ENCODE assay signal across 22 cellular contexts in genomic region chr15:88877415-88877814, GRCh38. TPM values are rescaled to one million over a fixed set of nuclear protein-coding genes. Genes with fewer than 3 reads are reported as not detected.
DNase-seq lines count a peak whose midpoint lies in the region; ATAC-seq and TF ChIP-seq lines count a peak whose summit lies in the region.
"Had no signal": no experiment of that assay in that cellular context is flagged by ENCODE, and none has a peak within 500 bp of the region (broad histone marks: within the 10 kb centered on the region; RNA-seq: fewer than 3 reads in every experiment).

No MANE protein-coding gene starts in this region.

- no peaks in the 10 kb centered on the region for H3K27me3 ChIP-seq in BLaER1 treated with 17β-estradiol and CSF1 and Interleukin-3, amounts not matched to agents 10 nM and 100 nM
- no peaks in the 10 kb centered on the region for H3K27me3 ChIP-seq in Panc1 (ENCODE audit: control insufficient read depth, insufficient read depth, low read length)
- peaks cover 0 to 1% (median 0%) of the 10 kb centered on the region in 3 experiments for H3K27me3 ChIP-seq in neuronal stem cell (ENCODE audit: control insufficient read depth in 3 of 3, insufficient read depth in 3 of 3, low read depth in 1 of 3, low read length in 3 of 3)

- no peak overlapping the region for H2AFZ ChIP-seq in neuronal stem cell (ENCODE audit: low read length)

- no peaks in the 10 kb centered on the region for H3K36me3 ChIP-seq in BLaER1 treated with 17β-estradiol and CSF1 and Interleukin-3, amounts not matched to agents 10 nM and 100 nM
- H3K36me3 ChIP-seq in Panc1 (ENCODE audit: control insufficient read depth, insufficient read depth, low read length) = peaks cover 4% of the 10 kb centered on the region
- no peaks in the 10 kb centered on the region for H3K36me3 ChIP-seq in neuronal stem cell (replicated peaks in 1 of 2; ENCODE audit: control insufficient read depth in 2 of 2, insufficient read depth in 2 of 2, low read length in 2 of 2)
- H3K36me3 ChIP-seq: BE2C had no signal

- no peaks in the 10 kb centered on the region for H3K9me3 ChIP-seq in BLaER1 treated with 17β-estradiol and CSF1 and Interleukin-3, amounts not matched to agents 10 nM and 100 nM (replicated peaks in 1 of 11)
- H3K9me3 ChIP-seq in Panc1 (ENCODE audit: control insufficient read depth, insufficient read depth, low read depth, low read length) (no peaks in the 10 kb centered on the region), neuronal stem cell (replicated peaks in 1 of 2; ENCODE audit: control insufficient read depth in 2 of 2, insufficient read depth in 1 of 2, low read depth in 1 of 2, low read length in 2 of 2) (peaks cover 0 to 1% of the 10 kb centered on the region in 2 donors)
- H3K9me3 ChIP-seq: BE2C had no signal

- peak overlapping the region in 8 of 11 experiments; percentile 19 to 41 (median 28); a peak in 11 of 22 replicates for H3K4me2 ChIP-seq in BLaER1 treated with 17β-estradiol and CSF1 and Interleukin-3, amounts not matched to agents 10 nM and 100 nM
- no peak overlapping the region for H3K4me2 ChIP-seq in neuronal stem cell (ENCODE audit: insufficient read depth, low read length, poor library complexity, severe bottlenecking)

- in situ Hi-C loops in Panc1 (cut with HindIII; ENCODE audit: low pct_unique_long_range_greater_than_20kb, low sequenced_read_pairs) = no loop called here

- no peak overlapping the region for H4K91ac ChIP-seq in neuronal stem cell (ENCODE audit: low read depth, low read length, poor library complexity)

- H2AK5ac ChIP-seq in neuronal stem cell (ENCODE audit: low read depth, low read length) = no peak overlapping the region

- H3K27ac ChIP-seq in BLaER1 treated with 17β-estradiol and CSF1 and Interleukin-3, amounts not matched to agents 10 nM and 100 nM = no peak overlapping the region
- no peak overlapping the region for H3K27ac ChIP-seq in Panc1 (ENCODE audit: low read length)
- no peak overlapping the region for H3K27ac ChIP-seq in neuronal stem cell (replicated peaks; ENCODE audit: low read length)

- DNase-seq in Panc1 (ENCODE audit: low read depth, low spot score) (no peak), neuronal stem cell (ENCODE audit: low spot score) (no peak), NCI-H510A (lab: John Stamatoyannopoulos, UW) (no peak), NCI-H1436 treated with DMSO at 0.1 percent for 48 hours (lab: John Stamatoyannopoulos, UW) (no peak)
- DNase-seq: 8988T; ACHN; BE2C; C1 segment of cervical spinal cord; CD4-positive, alpha-beta memory T cell; CD4-positive, CD25-positive, alpha-beta regulatory T cell; CD8-positive, alpha-beta memory T cell; COR-L47; DMS 273 treated with DMSO at 0.1 percent for 48 hours; DMS153; DMS53; DMS79; DND-41; EL; GF-D8 had no signal

- intact Hi-C loops in Panc1 (cut with micrococcal nuclease; ENCODE audit: unreplicated experiment) = loop anchor here (5.0 kb wide), 1 partner anchor 300 kb away; no protein-coding TSS in a partner anchor

- POLR2A ChIA-PET in Panc1 (lab: Charles Lee) = no interaction called here

- H2BK5ac ChIP-seq in neuronal stem cell (ENCODE audit: low read length) = no peak overlapping the region

- no peak overlapping the region for H3K4me3 ChIP-seq in BLaER1 treated with 17β-estradiol and CSF1 and Interleukin-3, amounts not matched to agents 10 nM and 100 nM
- H3K4me3 ChIP-seq in Panc1 (ENCODE audit: low read depth in 2 of 2, low read length in 2 of 2) = no peak overlapping the region
- H3K4me3 ChIP-seq in neuronal stem cell (ENCODE audit: low read length in 2 of 2) = no peak overlapping the region

- H3K4me1 ChIP-seq in BLaER1 treated with 17β-estradiol and CSF1 and Interleukin-3, amounts not matched to agents 10 nM and 100 nM = peaks cover 0 to 33% (median 23%) of the 10 kb centered on the region in 10 experiments; a peak in 13 of 20 replicates
- H3K4me1 ChIP-seq in Panc1 (ENCODE audit: control insufficient read depth, insufficient read depth, low read length) (peaks cover 1% of the 10 kb centered on the region; the same call in 1 of the 2 replicates), neuronal stem cell (ENCODE audit: control insufficient read depth in 2 of 2, insufficient read depth in 1 of 2, low read depth in 1 of 2, low read length in 2 of 2) (no peaks in the 10 kb centered on the region)
- H3K4me1 ChIP-seq: BE2C had no signal

- no peak overlapping the region for H2BK12ac ChIP-seq in neuronal stem cell (ENCODE audit: low read length)

- no peak overlapping the region for H3K9ac ChIP-seq in BLaER1 treated with 17β-estradiol and CSF1 and Interleukin-3, amounts not matched to agents 10 nM and 100 nM
- no peak overlapping the region for H3K9ac ChIP-seq in neuronal stem cell (ENCODE audit: low read depth, low read length, poor library complexity)

- ATAC-seq in Panc1 (no peak), GM21717 (IDR thresholded peaks at IDR 0.05; ENCODE audit: unreplicated experiment) (no peak)

- WGBS in neuronal stem cell (ENCODE audit: extremely low coverage in 2 of 2, insufficient read length in 2 of 2, insufficient replicate concordance in 1 of 2), 2 donors = no CpG with 5 or more reads among the region's 11 CpGs

- no peak overlapping the region for H2BK120ac ChIP-seq in neuronal stem cell (ENCODE audit: low read depth, low read length)

- no peak for TF ChIP-seq CTCF in Panc1 (IDR thresholded peaks at IDR 0.05)

- H3K79me1 ChIP-seq in neuronal stem cell (ENCODE audit: low read depth, low read length) = peaks cover 1% of the 10 kb centered on the region

- H3K14ac ChIP-seq in neuronal stem cell (ENCODE audit: low read length) = no peak overlapping the region

- H4K8ac ChIP-seq in neuronal stem cell (ENCODE audit: low read depth, low read length) = no peak overlapping the region

- H2BK15ac ChIP-seq in neuronal stem cell (ENCODE audit: low read length) = no peak overlapping the region

- H4K20me1 ChIP-seq in BLaER1 treated with 17β-estradiol and CSF1 and Interleukin-3, amounts not matched to agents 10 nM and 100 nM = peaks cover 0 to 6% (median 0%) of the 10 kb centered on the region in 11 experiments; a peak in 2 of 22 replicates

- no peak overlapping the region for H3K4ac ChIP-seq in neuronal stem cell (ENCODE audit: low read length)

- peak overlapping the region; percentile 30 for H3K18ac ChIP-seq in neuronal stem cell (ENCODE audit: low read length)

- CTCF ChIA-PET in Panc1 (lab: Charles Lee) = no interaction called here

- no peak overlapping the region for H3K23ac ChIP-seq in neuronal stem cell (ENCODE audit: low read depth, low read length, poor library complexity)

- BruUV-seq in Panc1 (replicated peaks; lab: Mats Ljungman, UMichigan) = TSS peak; percentile 77

RNA-seq across cellular contexts. Expression of gene HAPLN3, which starts 17.9 kb away (rescaled TPM):
- total RNA-seq in Panc1 (2021; ENCODE audit: unreplicated experiment) = 168 TPM
- 158 TPM for polyA plus RNA-seq in Panc1 (2012; ENCODE audit: insufficient read length)
- polyA plus RNA-seq in neuronal stem cell (2013, experiment 1 of 2) = 14.9 TPM
- 14.3 TPM for polyA plus RNA-seq in neuronal stem cell (2013, experiment 2 of 2)

RNA-seq across cellular contexts. Expression of gene MFGE8, which starts 35.8 kb away (rescaled TPM):
- 1,799 TPM for total RNA-seq in Panc1 (2021; ENCODE audit: unreplicated experiment)
- 2,067 TPM for polyA plus RNA-seq in Panc1 (2012; ENCODE audit: insufficient read length)
- polyA plus RNA-seq in neuronal stem cell (2013, experiment 1 of 2) = 104 TPM
- polyA plus RNA-seq in neuronal stem cell (2013, experiment 2 of 2) = 101 TPM
- polyA plus RNA-seq: CD14-positive monocyte had no signal
